1 cellular context compared by ENCODE assay signal in the genomic region with DNA sequence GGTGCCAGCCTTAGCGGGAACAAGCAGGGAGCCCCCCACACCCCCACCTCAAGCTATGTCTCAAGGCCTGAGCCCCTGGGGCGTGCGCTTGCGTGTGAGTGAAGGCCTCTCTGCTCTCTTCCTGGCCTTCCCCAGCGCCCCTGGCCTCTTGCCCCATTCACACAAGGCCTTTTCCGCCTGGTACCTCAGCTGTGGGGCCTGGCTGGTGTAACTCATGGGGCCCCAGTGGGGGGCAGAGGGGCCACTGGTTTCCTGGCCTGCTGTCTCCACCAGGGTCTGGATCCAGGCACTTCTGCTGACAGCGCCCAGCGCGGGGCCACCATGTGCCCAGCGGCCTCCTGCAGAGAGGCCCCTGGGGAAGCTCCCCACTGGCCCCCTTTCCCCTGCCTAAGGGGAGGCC.
TF ChIP-seq lines count a peak whose summit lies in the region.

No MANE protein-coding gene starts in this region.

TF ChIP-seq in GM23338, 12 proteins besides CTCF, POLR2A, EP300 and RAD21:
- TF ChIP-seq, protein P1, sequence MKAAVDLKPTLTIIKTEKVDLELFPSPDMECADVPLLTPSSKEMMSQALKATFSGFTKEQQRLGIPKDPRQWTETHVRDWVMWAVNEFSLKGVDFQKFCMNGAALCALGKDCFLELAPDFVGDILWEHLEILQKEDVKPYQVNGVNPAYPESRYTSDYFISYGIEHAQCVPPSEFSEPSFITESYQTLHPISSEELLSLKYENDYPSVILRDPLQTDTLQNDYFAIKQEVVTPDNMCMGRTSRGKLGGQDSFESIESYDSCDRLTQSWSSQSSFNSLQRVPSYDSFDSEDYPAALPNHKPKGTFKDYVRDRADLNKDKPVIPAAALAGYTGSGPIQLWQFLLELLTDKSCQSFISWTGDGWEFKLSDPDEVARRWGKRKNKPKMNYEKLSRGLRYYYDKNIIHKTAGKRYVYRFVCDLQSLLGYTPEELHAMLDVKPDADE (IDR thresholded peaks at IDR 0.05), result no peak
- TF ChIP-seq POLR2AphosphoS5 (IDR thresholded peaks at IDR 0.05; ENCODE audit: low read depth) (no peak), EZH2 (IDR thresholded peaks at IDR 0.05; ENCODE audit: low read depth, unreplicated experiment) (no peak), NANOG (IDR thresholded peaks at IDR 0.05; ENCODE audit: borderline replicate concordance) (no peak), JUNB (IDR thresholded peaks at IDR 0.05; ENCODE audit: unreplicated experiment) (no peak)
- TF ChIP-seq, protein P2, sequence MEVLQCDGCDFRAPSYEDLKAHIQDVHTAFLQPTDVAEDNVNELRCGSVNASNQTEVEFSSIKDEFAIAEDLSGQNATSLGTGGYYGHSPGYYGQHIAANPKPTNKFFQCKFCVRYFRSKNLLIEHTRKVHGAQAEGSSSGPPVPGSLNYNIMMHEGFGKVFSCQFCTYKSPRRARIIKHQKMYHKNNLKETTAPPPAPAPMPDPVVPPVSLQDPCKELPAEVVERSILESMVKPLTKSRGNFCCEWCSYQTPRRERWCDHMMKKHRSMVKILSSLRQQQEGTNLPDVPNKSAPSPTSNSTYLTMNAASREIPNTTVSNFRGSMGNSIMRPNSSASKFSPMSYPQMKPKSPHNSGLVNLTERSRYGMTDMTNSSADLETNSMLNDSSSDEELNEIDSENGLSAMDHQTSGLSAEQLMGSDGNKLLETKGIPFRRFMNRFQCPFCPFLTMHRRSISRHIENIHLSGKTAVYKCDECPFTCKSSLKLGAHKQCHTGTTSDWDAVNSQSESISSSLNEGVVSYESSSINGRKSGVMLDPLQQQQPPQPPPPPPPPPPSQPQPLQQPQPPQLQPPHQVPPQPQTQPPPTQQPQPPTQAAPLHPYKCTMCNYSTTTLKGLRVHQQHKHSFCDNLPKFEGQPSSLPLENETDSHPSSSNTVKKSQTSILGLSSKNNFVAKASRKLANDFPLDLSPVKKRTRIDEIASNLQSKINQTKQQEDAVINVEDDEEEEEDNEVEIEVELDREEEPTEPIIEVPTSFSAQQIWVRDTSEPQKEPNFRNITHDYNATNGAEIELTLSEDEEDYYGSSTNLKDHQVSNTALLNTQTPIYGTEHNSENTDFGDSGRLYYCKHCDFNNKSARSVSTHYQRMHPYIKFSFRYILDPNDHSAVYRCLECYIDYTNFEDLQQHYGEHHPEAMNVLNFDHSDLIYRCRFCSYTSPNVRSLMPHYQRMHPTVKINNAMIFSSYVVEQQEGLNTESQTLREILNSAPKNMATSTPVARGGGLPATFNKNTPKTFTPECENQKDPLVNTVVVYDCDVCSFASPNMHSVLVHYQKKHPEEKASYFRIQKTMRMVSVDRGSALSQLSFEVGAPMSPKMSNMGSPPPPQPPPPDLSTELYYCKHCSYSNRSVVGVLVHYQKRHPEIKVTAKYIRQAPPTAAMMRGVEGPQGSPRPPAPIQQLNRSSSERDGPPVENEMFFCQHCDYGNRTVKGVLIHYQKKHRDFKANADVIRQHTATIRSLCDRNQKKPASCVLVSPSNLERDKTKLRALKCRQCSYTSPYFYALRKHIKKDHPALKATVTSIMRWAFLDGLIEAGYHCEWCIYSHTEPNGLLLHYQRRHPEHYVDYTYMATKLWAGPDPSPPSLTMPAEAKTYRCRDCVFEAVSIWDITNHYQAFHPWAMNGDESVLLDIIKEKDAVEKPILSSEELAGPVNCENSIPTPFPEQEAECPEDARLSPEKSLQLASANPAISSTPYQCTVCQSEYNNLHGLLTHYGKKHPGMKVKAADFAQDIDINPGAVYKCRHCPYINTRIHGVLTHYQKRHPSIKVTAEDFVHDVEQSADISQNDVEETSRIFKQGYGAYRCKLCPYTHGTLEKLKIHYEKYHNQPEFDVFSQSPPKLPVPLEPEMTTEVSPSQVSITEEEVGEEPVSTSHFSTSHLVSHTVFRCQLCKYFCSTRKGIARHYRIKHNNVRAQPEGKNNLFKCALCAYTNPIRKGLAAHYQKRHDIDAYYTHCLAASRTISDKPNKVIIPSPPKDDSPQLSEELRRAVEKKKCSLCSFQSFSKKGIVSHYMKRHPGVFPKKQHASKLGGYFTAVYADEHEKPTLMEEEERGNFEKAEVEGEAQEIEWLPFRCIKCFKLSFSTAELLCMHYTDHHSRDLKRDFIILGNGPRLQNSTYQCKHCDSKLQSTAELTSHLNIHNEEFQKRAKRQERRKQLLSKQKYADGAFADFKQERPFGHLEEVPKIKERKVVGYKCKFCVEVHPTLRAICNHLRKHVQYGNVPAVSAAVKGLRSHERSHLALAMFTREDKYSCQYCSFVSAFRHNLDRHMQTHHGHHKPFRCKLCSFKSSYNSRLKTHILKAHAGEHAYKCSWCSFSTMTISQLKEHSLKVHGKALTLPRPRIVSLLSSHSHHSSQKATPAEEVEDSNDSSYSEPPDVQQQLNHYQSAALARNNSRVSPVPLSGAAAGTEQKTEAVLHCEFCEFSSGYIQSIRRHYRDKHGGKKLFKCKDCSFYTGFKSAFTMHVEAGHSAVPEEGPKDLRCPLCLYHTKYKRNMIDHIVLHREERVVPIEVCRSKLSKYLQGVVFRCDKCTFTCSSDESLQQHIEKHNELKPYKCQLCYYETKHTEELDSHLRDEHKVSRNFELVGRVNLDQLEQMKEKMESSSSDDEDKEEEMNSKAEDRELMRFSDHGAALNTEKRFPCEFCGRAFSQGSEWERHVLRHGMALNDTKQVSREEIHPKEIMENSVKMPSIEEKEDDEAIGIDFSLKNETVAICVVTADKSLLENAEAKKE (CRISPR knock-in tag; IDR thresholded peaks at IDR 0.05), result no peak
- TF ChIP-seq, protein P3, sequence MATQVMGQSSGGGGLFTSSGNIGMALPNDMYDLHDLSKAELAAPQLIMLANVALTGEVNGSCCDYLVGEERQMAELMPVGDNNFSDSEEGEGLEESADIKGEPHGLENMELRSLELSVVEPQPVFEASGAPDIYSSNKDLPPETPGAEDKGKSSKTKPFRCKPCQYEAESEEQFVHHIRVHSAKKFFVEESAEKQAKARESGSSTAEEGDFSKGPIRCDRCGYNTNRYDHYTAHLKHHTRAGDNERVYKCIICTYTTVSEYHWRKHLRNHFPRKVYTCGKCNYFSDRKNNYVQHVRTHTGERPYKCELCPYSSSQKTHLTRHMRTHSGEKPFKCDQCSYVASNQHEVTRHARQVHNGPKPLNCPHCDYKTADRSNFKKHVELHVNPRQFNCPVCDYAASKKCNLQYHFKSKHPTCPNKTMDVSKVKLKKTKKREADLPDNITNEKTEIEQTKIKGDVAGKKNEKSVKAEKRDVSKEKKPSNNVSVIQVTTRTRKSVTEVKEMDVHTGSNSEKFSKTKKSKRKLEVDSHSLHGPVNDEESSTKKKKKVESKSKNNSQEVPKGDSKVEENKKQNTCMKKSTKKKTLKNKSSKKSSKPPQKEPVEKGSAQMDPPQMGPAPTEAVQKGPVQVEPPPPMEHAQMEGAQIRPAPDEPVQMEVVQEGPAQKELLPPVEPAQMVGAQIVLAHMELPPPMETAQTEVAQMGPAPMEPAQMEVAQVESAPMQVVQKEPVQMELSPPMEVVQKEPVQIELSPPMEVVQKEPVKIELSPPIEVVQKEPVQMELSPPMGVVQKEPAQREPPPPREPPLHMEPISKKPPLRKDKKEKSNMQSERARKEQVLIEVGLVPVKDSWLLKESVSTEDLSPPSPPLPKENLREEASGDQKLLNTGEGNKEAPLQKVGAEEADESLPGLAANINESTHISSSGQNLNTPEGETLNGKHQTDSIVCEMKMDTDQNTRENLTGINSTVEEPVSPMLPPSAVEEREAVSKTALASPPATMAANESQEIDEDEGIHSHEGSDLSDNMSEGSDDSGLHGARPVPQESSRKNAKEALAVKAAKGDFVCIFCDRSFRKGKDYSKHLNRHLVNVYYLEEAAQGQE (IDR thresholded peaks at IDR 0.05; ENCODE audit: unreplicated experiment), result no peak
TF ChIP-seq in GM23338: peak in this region for 0.
